ENCODE assay signal across 11 cellular contexts in genomic region chr10:45581497-45582385, GRCh38.
DNase-seq lines count a peak whose midpoint lies in the region; ATAC-seq, FAIRE-seq and TF ChIP-seq lines count a peak whose summit lies in the region.
"Had no signal": no experiment of that assay in that cellular context is flagged by ENCODE, and none has a peak within 500 bp of the region (broad histone marks: within the 10 kb centered on the region; RNA-seq: fewer than 3 reads in every experiment).

No MANE protein-coding gene starts in this region.

- DNase-seq in A549 (ENCODE audit: low read depth in 1 of 2, low spot score in 1 of 2) (no peak), GM12865 (ENCODE audit: low read depth) (peak; percentile 23), immature natural killer cell (no peak), NCI-H1694 (lab: John Stamatoyannopoulos, UW) (no peak), NCI-H69 (lab: John Stamatoyannopoulos, UW) (no peak), iPS-NIHi7 (ENCODE audit: extremely low spot score) (no peak), head of caudate nucleus (no peak)
- DNase-seq in activated naive CD4-positive, alpha-beta T cell treated with anti-CD3 and anti-CD28 coated beads, Interleukin-2, amount 50 U/mL, for 16 hours: peak; percentile 19
- DNase-seq: NCI-H446 had no signal

- POLR2A ChIA-PET in A549 (lab: Yijun Ruan, JAX): no interaction called here

- H3K27me3 Mint-ChIP-seq in immature natural killer cell (ENCODE audit: low read depth in 3 of 3): no peaks in the 10 kb centered on the region

- H3K4me1 ChIP-seq in A549: no peaks in the 10 kb centered on the region; the same call in 2 of the 3 replicates

- H3K4me3 ChIP-seq in A549 (no peak overlapping the region), GM12865 (ENCODE audit: low read depth, low read length) (no peak overlapping the region)

- H3K4me1 Mint-ChIP-seq in immature natural killer cell: peaks cover 29 to 35% of the 10 kb centered on the region in 2 donors

- no peak for FAIRE-seq in A549 (lab: Jason Lieb, UNC)
- FAIRE-seq: TTC549 had no signal

- H3K27ac Mint-ChIP-seq in immature natural killer cell: peak overlapping the region; percentile 93 to 99 (median 96)

- peak overlapping the region; percentile 10 to 93 (median 31) for H3K4me3 Mint-ChIP-seq in immature natural killer cell

- TF ChIP-seq RAD21 in A549 (conservative IDR thresholded peaks at IDR 0.05 in 1 of 2, IDR thresholded peaks at IDR 0.05 in 1 of 2): no peak

- no peak overlapping the region for H3K27ac ChIP-seq in A549
- H3K27ac ChIP-seq: C4-2B had no signal

- H3K9me3 Mint-ChIP-seq in immature natural killer cell: no peaks in the 10 kb centered on the region

- TF ChIP-seq CTCF in A549 (IDR thresholded peaks at IDR 0.05) (no peak), GM12865 (IDR thresholded peaks at IDR 0.05; ENCODE audit: insufficient read depth, low read depth, low read length, missing control alignments) (no peak)

- TF ChIP-seq POLR2A in A549 (IDR thresholded peaks at IDR 0.05; ENCODE audit: low read length): no peak

- ATAC-seq in A549: no peak

- WGBS in A549 (ENCODE audit: missing lambda C conversion rate): 76% methylated on average over 3 of the region's 3 CpGs

- H3K36me3 Mint-ChIP-seq in immature natural killer cell: peaks cover 1 to 4% (median 2%) of the 10 kb centered on the region in 3 donors

- intact Hi-C loops in head of caudate nucleus (cut with DNase I): no loop called here

- no peak overlapping the region for H3K4me2 ChIP-seq in A549

- CTCF ChIA-PET in A549 (lab: Yijun Ruan, JAX): interaction anchor here (1.1 to 1.4 kb wide), 2 partner anchors 117 to 121 kb away, joined by 3 to 4 read pairs; no protein-coding TSS in a partner anchor

- TF ChIP-seq EP300 in A549 (IDR thresholded peaks at IDR 0.05): no peak

- no peaks in the 10 kb centered on the region for H3K9me3 ChIP-seq in A549

TF ChIP-seq in A549, 52 proteins besides CTCF, POLR2A, EP300 and RAD21:
- TF ChIP-seq FOSL2 (IDR thresholded peaks at IDR 0.05) (no peak), FOSL2 (CRISPR knock-in tag; IDR thresholded peaks at IDR 0.05) (peak; percentile 49; the same call in 1 of the 2 replicates), HOXB13 (CRISPR knock-in tag; IDR thresholded peaks at IDR 0.05; ENCODE audit: low read depth) (no peak)

Comparison
In these comparisons a context has a peak if more than half of its experiments do, and no peak if none do; other contexts are left out.
1. DNase-seq: peak in GM12865 (single experiment) and activated naive CD4-positive, alpha-beta T cell treated with anti-CD3 and anti-CD28 coated beads, Interleukin-2, amount 50 U/mL, for 16 hours (single experiment); none in A549 (0 of 2), immature natural killer cell (0 of 3), NCI-H1694 (single experiment), NCI-H69 (single experiment), iPS-NIHi7 (single experiment) and head of caudate nucleus (0 of 42).